Comparison of ENCODE assay signal across 8 cellular contexts in genomic region chr14:75427482-75428229, GRCh38. TPM values are rescaled to one million over a fixed set of nuclear protein-coding genes. Genes with fewer than 3 reads are reported as not detected.
DNase-seq lines count a peak whose midpoint lies in the region; ATAC-seq, FAIRE-seq and TF ChIP-seq lines count a peak whose summit lies in the region.

Gene JDP2, plus strand, starts transcription at chr14:75428022. Its CDS starts 9,899 bp downstream, at chr14:75437921.

- no peaks in the 10 kb centered on the region for H3K9me1 ChIP-seq in endothelial cell of umbilical vein (replicated peaks; ENCODE audit: control insufficient read depth, extremely low read depth, insufficient read depth, low read length)

- FAIRE-seq in GM12892 (lab: Jason Lieb, UNC) (peak; percentile 70), endothelial cell of umbilical vein (lab: Jason Lieb, UNC) (no peak)

- dilution Hi-C loops in endothelial cell of umbilical vein (cut with MboI; ENCODE audit: extremely low pct_ligation_motif_present, low sequenced_read_pairs) = no loop called here

- H3K4me3 ChIP-seq in endothelial cell of umbilical vein (replicated peaks in 1 of 3; ENCODE audit: insufficient read depth in 1 of 3, low read depth in 1 of 3, low read length in 3 of 3) = peak within 1 kb of the TSS; percentile 46 to 72 (median 52)

- peaks cover 15 to 22% of the 10 kb centered on the region in 2 experiments for H3K27me3 ChIP-seq in endothelial cell of umbilical vein (ENCODE audit: control insufficient read depth in 2 of 2, insufficient read depth in 2 of 2, low read length in 2 of 2)

- BruUV-seq in endothelial cell of umbilical vein (replicated peaks; lab: Mats Ljungman, UMichigan) = no TSS peak

- no peaks in the 10 kb centered on the region for H3K4me1 ChIP-seq in endothelial cell of umbilical vein (ENCODE audit: control insufficient read depth, extremely low read depth, insufficient read depth, low read length)

- no peaks in the 10 kb centered on the region for H4K20me1 ChIP-seq in endothelial cell of umbilical vein (replicated peaks; ENCODE audit: control insufficient read depth, extremely low read depth, insufficient read depth, low read length)

- ATAC-seq in HG02763 (IDR thresholded peaks at IDR 0.05; ENCODE audit: unreplicated experiment) (peak; percentile 38), GM18873 (IDR thresholded peaks at IDR 0.05; ENCODE audit: low FRiP score, unreplicated experiment) (no peak)

- no peak within 1 kb of the TSS for H3K9ac ChIP-seq in endothelial cell of umbilical vein (replicated peaks; ENCODE audit: extremely low read depth, insufficient read depth, low read length)

- H3K36me3 ChIP-seq in endothelial cell of umbilical vein (ENCODE audit: control insufficient read depth in 2 of 2, extremely low read depth in 1 of 2, insufficient read depth in 2 of 2, low read length in 2 of 2) = no peaks in the 10 kb centered on the region

- peak within 1 kb of the TSS; percentile 57 for H3K4me2 ChIP-seq in endothelial cell of umbilical vein (ENCODE audit: insufficient read depth, low read length)

- no peak within 1 kb of the TSS for H3K27ac ChIP-seq in endothelial cell of umbilical vein (ENCODE audit: insufficient read depth, low read depth, low read length)

- DNase-seq in GM12892 (ENCODE audit: insufficient read length) (peak; percentile 60), NCI-H748 (lab: John Stamatoyannopoulos, UW; ENCODE audit: unreplicated experiment) (peak; percentile 59), activated T-cell treated with anti-CD3 and anti-CD28 coated beads for 24 hours (ENCODE audit: low read depth) (peak; percentile 8), endothelial cell of umbilical vein (ENCODE audit: low read depth, low spot score) (peak; percentile 57), mesenteric fat pad (ENCODE audit: low spot score) (peak; percentile 98)
- peak; percentile 58 for DNase-seq in stimulated activated CD8-positive, alpha-beta memory T cell treated with anti-CD3 and anti-CD28 coated beads, Interleukin-4, amount 100 ng/mL, for 48 hours

- H2AFZ ChIP-seq in endothelial cell of umbilical vein (ENCODE audit: low read depth, low read length) = peak within 1 kb of the TSS; percentile 77

- no peaks in the 10 kb centered on the region for H3K9me3 ChIP-seq in endothelial cell of umbilical vein (replicated peaks; ENCODE audit: control insufficient read depth, insufficient read depth, low read length)

- POLR2A ChIA-PET in endothelial cell of umbilical vein (lab: Charles Lee) = no interaction called here

- CTCF ChIA-PET in endothelial cell of umbilical vein (lab: Charles Lee) = interaction anchor here (0.8 to 1.2 kb wide), 5 partner anchors 62 to 134 kb away, joined by 3 to 7 read pairs (median 3); no protein-coding TSS in a partner anchor

- intact Hi-C loops in endothelial cell of umbilical vein (cut with micrococcal nuclease) = loop anchor here (5.0 kb wide), 2 partner anchors 60 to 115 kb away; no protein-coding TSS in a partner anchor

- H3K79me2 ChIP-seq in endothelial cell of umbilical vein (ENCODE audit: control insufficient read depth, insufficient read depth, low read length) = no peaks in the 10 kb centered on the region

- TF ChIP-seq POLR2A in GM12892 (IDR thresholded peaks at IDR 0.05; ENCODE audit: low read depth, low read length) (no peak), endothelial cell of umbilical vein (IDR thresholded peaks at IDR 0.05; ENCODE audit: low read depth, low read length) (peak; percentile 35)

- peak in 1 of 2 donors; percentile 0 for TF ChIP-seq CTCF in endothelial cell of umbilical vein (IDR thresholded peaks at IDR 0.05; ENCODE audit: extremely low read depth in 1 of 2, insufficient read depth in 1 of 2, low read depth in 1 of 2, low read length in 2 of 2)

TF ChIP-seq in endothelial cell of umbilical vein, 7 proteins besides CTCF, POLR2A, EP300 and RAD21:
- TF ChIP-seq MAX (IDR thresholded peaks at IDR 0.05; ENCODE audit: insufficient read depth, insufficient read length) (no peak), FOS (IDR thresholded peaks at IDR 0.05; ENCODE audit: borderline replicate concordance, insufficient read depth, low read length) (no peak), MYC (IDR thresholded peaks at IDR 0.05; ENCODE audit: low read depth, low read length) (no peak), POLR2AphosphoS5 (IDR thresholded peaks at IDR 0.05; ENCODE audit: insufficient read depth, low read depth, low read length) (no peak), GATA2 (IDR thresholded peaks at IDR 0.05; ENCODE audit: insufficient read depth, insufficient read length, low read depth, low read length) (no peak), EZH2 (IDR thresholded peaks at IDR 0.05; ENCODE audit: borderline replicate concordance, low read depth, low read length, severe bottlenecking) (no peak), JUN (IDR thresholded peaks at IDR 0.05; ENCODE audit: borderline replicate concordance, insufficient read depth, insufficient read length, low read depth) (no peak)

RNA-seq across cellular contexts. Expression of gene JDP2, which starts in this region (rescaled TPM):
- 14.7 TPM for polyA plus RNA-seq in GM12892 (2012; ENCODE audit: missing spikeins)
- total RNA-seq in endothelial cell of umbilical vein (10.6 and 10.8 TPM in 2 replicates), mesenteric fat pad (113 TPM)
- 3.2 and 3.3 TPM in 2 replicates for polyA plus RNA-seq in endothelial cell of umbilical vein
- polyA plus RNA-seq in endothelial cell of umbilical vein (2011; cell fraction: cytosol; rRNA removed) = 5.0 and 6.6 TPM in 2 replicates
- 3.1 and 3.6 TPM in 2 replicates for polyA plus RNA-seq in endothelial cell of umbilical vein (2011; cell fraction: nucleus; rRNA removed)
- polyA plus RNA-seq in endothelial cell of umbilical vein (2012) = 2.3 and 4.4 TPM in 2 replicates
- 2.0 and 2.2 TPM in 2 replicates for polyA minus RNA-seq in endothelial cell of umbilical vein
- 19.0 TPM for polyA minus RNA-seq in endothelial cell of umbilical vein (2011; cell fraction: cytosol; rRNA and poly(A)+ RNA removed)
- 1.2 and 2.6 TPM in 2 replicates for polyA minus RNA-seq in endothelial cell of umbilical vein (2011; cell fraction: nucleus; rRNA and poly(A)+ RNA removed)

Comparison
In these comparisons a context has a peak if more than half of its experiments do, and no peak if none do; other contexts are left out.
1. DNase-seq: peak in every context shown above with its lines; median percentile 98 in mesenteric fat pad; 60 in GM12892; 59 in NCI-H748; 58 in stimulated activated CD8-positive, alpha-beta memory T cell treated with anti-CD3 and anti-CD28 coated beads, Interleukin-4, amount 100 ng/mL, for 48 hours; 57 in endothelial cell of umbilical vein; 8 in activated T-cell treated with anti-CD3 and anti-CD28 coated beads for 24 hours.